ENCODE assay signal across 10 cellular contexts in genomic region chr12:41188841-41189394, GRCh38. TPM values are rescaled to one million over a fixed set of nuclear protein-coding genes. Genes with fewer than 3 reads are reported as not detected.
DNase-seq lines count a peak whose midpoint lies in the region; ATAC-seq and TF ChIP-seq lines count a peak whose summit lies in the region.
"Had no signal": no experiment of that assay in that cellular context is flagged by ENCODE, and none has a peak within 500 bp of the region (broad histone marks: within the 10 kb centered on the region; RNA-seq: fewer than 3 reads in every experiment).

No MANE protein-coding gene starts in this region.

- H3K27me3 ChIP-seq in WERI-Rb-1 (ENCODE audit: insufficient read depth, low read depth, severe bottlenecking): peaks cover 30% of the 10 kb centered on the region
- H3K27me3 ChIP-seq in smooth muscle cell (ENCODE audit: low read depth): peaks cover 75% of the 10 kb centered on the region

- intact Hi-C loops in mucosa of descending colon (cut with DNase I, micrococcal nuclease): no loop called here

- TF ChIP-seq CTCF in WERI-Rb-1 (IDR thresholded peaks at IDR 0.05; ENCODE audit: low read depth, low read length): no peak
- no peak for TF ChIP-seq CTCF in smooth muscle cell (IDR thresholded peaks at IDR 0.05; ENCODE audit: borderline replicate concordance, insufficient read depth, poor library complexity, severe bottlenecking)
- TF ChIP-seq CTCF in mucosa of descending colon (IDR thresholded peaks at IDR 0.05): no peak

- H3K4me1 ChIP-seq in smooth muscle cell (ENCODE audit: low read depth) (peaks cover 12% of the 10 kb centered on the region), mucosa of descending colon (ENCODE audit: low read depth) (no peaks in the 10 kb centered on the region)

- no peaks in the 10 kb centered on the region for H3K9me3 ChIP-seq in WERI-Rb-1 (ENCODE audit: severe bottlenecking)
- H3K9me3 ChIP-seq in smooth muscle cell (replicated peaks; ENCODE audit: low read depth): no peaks in the 10 kb centered on the region
- no peaks in the 10 kb centered on the region for H3K9me3 ChIP-seq in mucosa of descending colon

- H3K4me3 ChIP-seq in WERI-Rb-1 (ENCODE audit: low read depth, low read length) (peak overlapping the region; percentile 18), smooth muscle cell (peak overlapping the region; percentile 45), mucosa of descending colon (no peak overlapping the region)

- 13% methylated on average over 16 of the region's 49 CpGs for WGBS in smooth muscle cell (ENCODE audit: low lambda C conversion rate)

- no peaks in the 10 kb centered on the region for H3K36me3 ChIP-seq in WERI-Rb-1
- no peaks in the 10 kb centered on the region for H3K36me3 ChIP-seq in smooth muscle cell (ENCODE audit: low read depth)
- H3K36me3 ChIP-seq in mucosa of descending colon (ENCODE audit: low read depth): no peaks in the 10 kb centered on the region

- no peak overlapping the region for H3K9ac ChIP-seq in smooth muscle cell (ENCODE audit: low read depth)

- H3K4me2 ChIP-seq in smooth muscle cell: peak overlapping the region; percentile 86

- peak; percentile 2 for DNase-seq in GM03348 (ENCODE audit: low spot score)
- no peak for DNase-seq in WERI-Rb-1
- DNase-seq in iPS-NIHi7 (ENCODE audit: extremely low spot score): peak; percentile 28
- no peak for DNase-seq in smooth muscle cell (lab: John Stamatoyannopoulos, UW; ENCODE audit: unreplicated experiment)
- DNase-seq in mucosa of descending colon: no peak
- DNase-seq in stimulated activated naive CD4-positive, alpha-beta T cell (lab: John Stamatoyannopoulos, UW): no peak
- DNase-seq: NCI-H526 treated with DMSO at 0.1 percent for 48 hours; stimulated activated CD4-positive, alpha-beta T cell treated with anti-CD3 and anti-CD28 coated beads, Interleukin-15, amount 100 ng/mL, for 24 hours had no signal

- peak overlapping the region; percentile 79 for H2AFZ ChIP-seq in smooth muscle cell (ENCODE audit: low read depth)

- no peaks in the 10 kb centered on the region for H3K79me2 ChIP-seq in smooth muscle cell (ENCODE audit: low read depth)

- ATAC-seq in mucosa of descending colon (no peak), GM21423 (IDR thresholded peaks at IDR 0.05; ENCODE audit: unreplicated experiment) (no peak), GM18498 (IDR thresholded peaks at IDR 0.05; ENCODE audit: unreplicated experiment) (no peak)

- H3K27ac ChIP-seq in WERI-Rb-1 (no peak overlapping the region), smooth muscle cell (ENCODE audit: low read depth) (no peak overlapping the region)

- H3F3A ChIP-seq in smooth muscle cell (ENCODE audit: low read depth): no peaks in the 10 kb centered on the region

- no peaks in the 10 kb centered on the region for H4K20me1 ChIP-seq in smooth muscle cell (ENCODE audit: low read depth)

RNA-seq across cellular contexts. Expression of gene PDZRN4, which starts 0.8 kb away (rescaled TPM):
- total RNA-seq in smooth muscle cell: 5.4 and 8.3 TPM in 2 replicates
- 4.7 and 4.8 TPM in 2 replicates for polyA plus RNA-seq in smooth muscle cell
- 10 to 100 TPM in 1 of 3 donors, 1 to 10 TPM in 1, under 1 TPM in 1; 0.78 to 46.9 (median 2.0) TPM for total RNA-seq in mucosa of descending colon

Comparison
In these comparisons a context has a peak if more than half of its experiments do, and no peak if none do; other contexts are left out.
1. DNase-seq: peak in GM03348 (single experiment) and iPS-NIHi7 (single experiment); none in WERI-Rb-1 (single experiment), smooth muscle cell (single experiment), mucosa of descending colon (0 of 3) and stimulated activated naive CD4-positive, alpha-beta T cell (0 of 6).